Comparison of ENCODE assay signal across 11 cellular contexts in genomic region chr19:16119075-16119857, GRCh38. TPM values are rescaled to one million over a fixed set of nuclear protein-coding genes. Genes with fewer than 3 reads are reported as not detected.
DNase-seq lines count a peak whose midpoint lies in the region; ATAC-seq and TF ChIP-seq lines count a peak whose summit lies in the region.
"Not testable (repeated sequence)": the region's sequence is repeated elsewhere in the genome, so short reads cannot be mapped to it uniquely, and the experiment has no call there.
"Had no signal": no experiment of that assay in that cellular context is flagged by ENCODE, and none has a peak within 500 bp of the region (broad histone marks: within the 10 kb centered on the region; RNA-seq: fewer than 3 reads in every experiment).

No MANE protein-coding gene starts in this region.

- not testable (repeated sequence) for H3K27ac ChIP-seq in CD8-positive, alpha-beta T cell (ENCODE audit: low read depth, low read length)
- H3K27ac ChIP-seq in colonic mucosa = peak overlapping the region; percentile 54

- H3K9me3 Mint-ChIP-seq in CD8-positive, alpha-beta T cell; IgD-negative memory B cell; activated CD8-positive, alpha-beta memory T cell treated with anti-CD3 and anti-CD28 coated beads, Interleukin-2, amount 10 ng/mL, durations not matched to agents 7 days and 5 days (ENCODE audit: low read depth); stimulated activated naive B cell treated with anti-CD40 and anti-IgM and Interleukin-4, amounts not matched to agents 10 μg/mL and 1 μg/mL and 100 μg/mL, for 72 hours: not testable (repeated sequence)

- peaks cover 23% of the 10 kb centered on the region for H3K4me1 ChIP-seq in CD8-positive, alpha-beta T cell (ENCODE audit: insufficient read depth, low read length)
- H3K4me1 ChIP-seq in colonic mucosa = not testable (repeated sequence)
- H3K4me1 ChIP-seq in mucosa of descending colon (ENCODE audit: low read depth) = peaks cover 27% of the 10 kb centered on the region

- peak overlapping the region; percentile 70 for H3K4me3 Mint-ChIP-seq in CD8-positive, alpha-beta T cell
- peak overlapping the region; percentile 70 to 94 (median 88) for H3K4me3 Mint-ChIP-seq in IgD-negative memory B cell
- H3K4me3 Mint-ChIP-seq in activated CD8-positive, alpha-beta memory T cell treated with anti-CD3 and anti-CD28 coated beads, Interleukin-2, amount 10 ng/mL, durations not matched to agents 7 days and 5 days = peak overlapping the region; percentile 75
- peak overlapping the region; percentile 62 to 69 for H3K4me3 Mint-ChIP-seq in stimulated activated naive B cell treated with anti-CD40 and anti-IgM and Interleukin-4, amounts not matched to agents 10 μg/mL and 1 μg/mL and 100 μg/mL, for 72 hours

- not testable (repeated sequence) for H3K27me3 ChIP-seq in CD8-positive, alpha-beta T cell (ENCODE audit: insufficient read depth, low read length); colonic mucosa

- H3K9ac ChIP-seq in colonic mucosa (ENCODE audit: low read depth in 2 of 2, low read length in 2 of 2) = not testable (repeated sequence)

- intact Hi-C loops in CD8-positive, alpha-beta T cell (cut with DNase I, micrococcal nuclease) = loop anchor here in 1 of 2 experiments (10.0 kb wide), 1 partner anchor 284 kb away; no protein-coding TSS in a partner anchor
- intact Hi-C loops in colonic mucosa (cut with DNase I) = loop anchor here (5.0 kb wide), 1 partner anchor 58 kb away; no protein-coding TSS in a partner anchor
- intact Hi-C loops in mucosa of descending colon (cut with DNase I, micrococcal nuclease) = loop anchor here in 1 of 2 donors (10.0 kb wide), 1 partner anchor 54 kb away; no protein-coding TSS in a partner anchor

- H3K36me3 Mint-ChIP-seq in CD8-positive, alpha-beta T cell = peaks cover 77% of the 10 kb centered on the region
- H3K36me3 Mint-ChIP-seq in IgD-negative memory B cell = peaks cover 15% of the 10 kb centered on the region
- peaks cover 69% of the 10 kb centered on the region for H3K36me3 Mint-ChIP-seq in activated CD8-positive, alpha-beta memory T cell treated with anti-CD3 and anti-CD28 coated beads, Interleukin-2, amount 10 ng/mL, durations not matched to agents 7 days and 5 days
- peaks cover 60 to 82% of the 10 kb centered on the region in 2 donors for H3K36me3 Mint-ChIP-seq in stimulated activated naive B cell treated with anti-CD40 and anti-IgM and Interleukin-4, amounts not matched to agents 10 μg/mL and 1 μg/mL and 100 μg/mL, for 72 hours

- DNase-seq in CD8-positive, alpha-beta T cell; colonic mucosa: not testable (repeated sequence)
- DNase-seq in SIG-M5 treated with dmso at 0.1 percent for 504 hours (lab: John Stamatoyannopoulos, UW; ENCODE audit: unreplicated experiment) (peak; percentile 63), mucosa of descending colon (peak in 2 of 3 donors; percentile 34 to 60)
- peak; percentile 81 for DNase-seq in activated CD8-positive, alpha-beta memory T cell treated with anti-CD3 and anti-CD28 coated beads, Interleukin-2, amount 10 ng/mL, durations not matched to agents 7 days and 5 days
- DNase-seq in stimulated activated naive B cell treated with anti-CD40 and anti-IgM and Interleukin-4, amounts not matched to agents 10 μg/mL and 1 μg/mL and 100 μg/mL, for 72 hours = peak; percentile 69

- H3K4me3 ChIP-seq in CD8-positive, alpha-beta T cell (ENCODE audit: low read depth, low read length); colonic mucosa; mucosa of descending colon: not testable (repeated sequence)

- CTCF ChIA-PET in CD8-positive, alpha-beta T cell (lab: Charles Lee) = interaction anchor here (0.7 to 1.1 kb wide), 3 partner anchors 8 to 337 kb away, joined by 3 read pairs; no protein-coding TSS in a partner anchor
- CTCF ChIA-PET in activated CD8-positive, alpha-beta memory T cell treated with anti-CD3 and anti-CD28 coated beads, Interleukin-2, amount 10 ng/mL, durations not matched to agents 7 days and 5 days (lab: Charles Lee) = interaction anchor here (0.8 to 3.9 kb wide), 8 partner anchors 17 to 79 kb away, joined by 3 to 28 read pairs (median 9); partner anchors contain the start of gene HSH2D

- H3K9me3 ChIP-seq in CD8-positive, alpha-beta T cell (ENCODE audit: low read length); colonic mucosa; mucosa of descending colon: not testable (repeated sequence)

- peak; percentile 70 for ATAC-seq in CD8-positive, alpha-beta T cell
- peak; percentile 12 for ATAC-seq in GM19035 (IDR thresholded peaks at IDR 0.05; ENCODE audit: unreplicated experiment)
- peak; percentile 75 for ATAC-seq in activated CD8-positive, alpha-beta memory T cell treated with anti-CD3 and anti-CD28 coated beads, Interleukin-2, amount 10 ng/mL, durations not matched to agents 7 days and 5 days
- ATAC-seq in mucosa of descending colon = peak; percentile 77
- ATAC-seq in stimulated activated naive B cell treated with anti-CD40 and anti-IgM and Interleukin-4, amounts not matched to agents 10 μg/mL and 1 μg/mL and 100 μg/mL, for 72 hours (replicated peaks) = peak; percentile 35 to 36

- H3K27ac Mint-ChIP-seq in CD8-positive, alpha-beta T cell = peak overlapping the region; percentile 87
- H3K27ac Mint-ChIP-seq in IgD-negative memory B cell = peak overlapping the region; percentile 97
- H3K27ac Mint-ChIP-seq in activated CD8-positive, alpha-beta memory T cell treated with anti-CD3 and anti-CD28 coated beads, Interleukin-2, amount 10 ng/mL, durations not matched to agents 7 days and 5 days = peak overlapping the region; percentile 99
- peak overlapping the region; percentile 99 for H3K27ac Mint-ChIP-seq in stimulated activated naive B cell treated with anti-CD40 and anti-IgM and Interleukin-4, amounts not matched to agents 10 μg/mL and 1 μg/mL and 100 μg/mL, for 72 hours

- POLR2A ChIA-PET in CD8-positive, alpha-beta T cell (lab: Charles Lee) = interaction anchor here (0.6 to 1.4 kb wide), 3 partner anchors 24 to 139 kb away, joined by 3 to 4 read pairs (median 3); partner anchors contain the start of gene HSH2D

- peaks cover 55% of the 10 kb centered on the region for H3K36me3 ChIP-seq in CD8-positive, alpha-beta T cell (ENCODE audit: insufficient read depth, low read length)
- peaks cover 19% of the 10 kb centered on the region for H3K36me3 ChIP-seq in colonic mucosa
- H3K36me3 ChIP-seq in mucosa of descending colon (ENCODE audit: low read depth) = peaks cover 17% of the 10 kb centered on the region

- H3K4me1 Mint-ChIP-seq in CD8-positive, alpha-beta T cell (ENCODE audit: low read depth) = peaks cover 42% of the 10 kb centered on the region
- peaks cover 26 to 43% (median 40%) of the 10 kb centered on the region in 3 donors for H3K4me1 Mint-ChIP-seq in IgD-negative memory B cell
- H3K4me1 Mint-ChIP-seq in activated CD8-positive, alpha-beta memory T cell treated with anti-CD3 and anti-CD28 coated beads, Interleukin-2, amount 10 ng/mL, durations not matched to agents 7 days and 5 days = peaks cover 84% of the 10 kb centered on the region
- peaks cover 55 to 74% of the 10 kb centered on the region in 2 donors for H3K4me1 Mint-ChIP-seq in stimulated activated naive B cell treated with anti-CD40 and anti-IgM and Interleukin-4, amounts not matched to agents 10 μg/mL and 1 μg/mL and 100 μg/mL, for 72 hours

- not testable (repeated sequence) for TF ChIP-seq CTCF in CD8-positive, alpha-beta T cell (IDR thresholded peaks at IDR 0.05); colonic mucosa (IDR thresholded peaks at IDR 0.05); mucosa of descending colon (IDR thresholded peaks at IDR 0.05)

- not testable (repeated sequence) for H3K27me3 Mint-ChIP-seq in CD8-positive, alpha-beta T cell (ENCODE audit: low read depth); IgD-negative memory B cell; activated CD8-positive, alpha-beta memory T cell treated with anti-CD3 and anti-CD28 coated beads, Interleukin-2, amount 10 ng/mL, durations not matched to agents 7 days and 5 days; stimulated activated naive B cell treated with anti-CD40 and anti-IgM and Interleukin-4, amounts not matched to agents 10 μg/mL and 1 μg/mL and 100 μg/mL, for 72 hours

RNA-seq across cellular contexts. Expression of gene RAB8A, which starts 7.6 kb away (rescaled TPM):
- 10 to 100 TPM; 79.1 to 88.4 TPM for total RNA-seq in CD8-positive, alpha-beta T cell
- 132 TPM for polyA plus RNA-seq in IgD-negative memory B cell
- total RNA-seq in activated CD8-positive, alpha-beta memory T cell treated with anti-CD3 and anti-CD28 coated beads, Interleukin-2, amount 10 ng/mL, durations not matched to agents 7 days and 5 days = 100 to 1,000 TPM; 204 to 271 TPM
- total RNA-seq in colonic mucosa (100 to 1,000 TPM; 127 to 145 TPM), mucosa of descending colon (100 to 1,000 TPM in 2 of 3 donors, 10 to 100 TPM in 1; 85.5 to 129 (median 119) TPM)

RNA-seq across cellular contexts. Expression of gene HSH2D, which starts 24.2 kb away (rescaled TPM):
- total RNA-seq in CD8-positive, alpha-beta T cell = 10 to 100 TPM; 35.9 to 37.5 TPM
- polyA plus RNA-seq in IgD-negative memory B cell = 122 TPM
- 100 to 1,000 TPM; 181 to 199 TPM for total RNA-seq in activated CD8-positive, alpha-beta memory T cell treated with anti-CD3 and anti-CD28 coated beads, Interleukin-2, amount 10 ng/mL, durations not matched to agents 7 days and 5 days
- total RNA-seq in colonic mucosa (10 to 100 TPM; 13.5 to 14.0 TPM), mucosa of descending colon (10 to 100 TPM in 2 of 3 donors, 1 to 10 TPM in 1; 8.6 to 23.0 (median 21.5) TPM)
- total RNA-seq: HFFc6, neural crest cell had no signal

RNA-seq across cellular contexts. Expression of gene TPM4, which starts 43.0 kb away (rescaled TPM):
- total RNA-seq in CD8-positive, alpha-beta T cell = 100 to 1,000 TPM; 187 to 199 TPM
- polyA plus RNA-seq in IgD-negative memory B cell = 88.1 TPM
- 100 to 1,000 TPM; 491 to 493 TPM for total RNA-seq in activated CD8-positive, alpha-beta memory T cell treated with anti-CD3 and anti-CD28 coated beads, Interleukin-2, amount 10 ng/mL, durations not matched to agents 7 days and 5 days
- 100 to 1,000 TPM; 261 to 388 TPM for total RNA-seq in colonic mucosa
- total RNA-seq in mucosa of descending colon = 100 to 1,000 TPM; 205 to 373 (median 333) TPM

RNA-seq across cellular contexts. Expression of gene CIB3, which starts 54.1 kb away (rescaled TPM):
- total RNA-seq in CD8-positive, alpha-beta T cell = not detected
- not detected for polyA plus RNA-seq in IgD-negative memory B cell
- not detected for total RNA-seq in activated CD8-positive, alpha-beta memory T cell treated with anti-CD3 and anti-CD28 coated beads, Interleukin-2, amount 10 ng/mL, durations not matched to agents 7 days and 5 days
- total RNA-seq in colonic mucosa (not detected), mucosa of descending colon (not detected)
- total RNA-seq: HFFc6, left cardiac atrium, neural crest cell had no signal

Comparison
In these comparisons a context has a peak if more than half of its experiments do, and no peak if none do; other contexts are left out.
1. ATAC-seq: peak in every context shown above with its lines; median percentile 77 in mucosa of descending colon; 75 in activated CD8-positive, alpha-beta memory T cell treated with anti-CD3 and anti-CD28 coated beads, Interleukin-2, amount 10 ng/mL, durations not matched to agents 7 days and 5 days; 70 in CD8-positive, alpha-beta T cell; 36 in stimulated activated naive B cell treated with anti-CD40 and anti-IgM and Interleukin-4, amounts not matched to agents 10 μg/mL and 1 μg/mL and 100 μg/mL, for 72 hours; 12 in GM19035.
2. RNA of gene HSH2D, which starts 24.2 kb away (total RNA-seq): 181 to 199 TPM in activated CD8-positive, alpha-beta memory T cell treated with anti-CD3 and anti-CD28 coated beads, Interleukin-2, amount 10 ng/mL, durations not matched to agents 7 days and 5 days; 35.9 to 37.5 TPM in CD8-positive, alpha-beta T cell, 8.6 to 23.0 TPM in mucosa of descending colon and 13.5 to 14.0 TPM in colonic mucosa; every median in the first group is over 4 times any median in the second.
3. Peak in every context shown above with its lines, with median percentiles within 50 percentile points of each other: H3K27ac Mint-ChIP-seq and H3K4me3 Mint-ChIP-seq.